22 cellular contexts compared by ENCODE assay signal in genomic region chr14:101586531-101587402, GRCh38. TPM values are rescaled to one million over a fixed set of nuclear protein-coding genes. Genes with fewer than 3 reads are reported as not detected.
DNase-seq lines count a peak whose midpoint lies in the region; ATAC-seq and TF ChIP-seq lines count a peak whose summit lies in the region.
"Had no signal": no experiment of that assay in that cellular context is flagged by ENCODE, and none has a peak within 500 bp of the region (broad histone marks: within the 10 kb centered on the region; RNA-seq: fewer than 3 reads in every experiment).

No MANE protein-coding gene starts in this region.

- H3K36me3 Mint-ChIP-seq in activated T-cell treated with anti-CD3 and anti-CD28 coated beads, Interleukin-2, amount 50 U/mL, for 24 hours (ENCODE audit: low read depth) = no peaks in the 10 kb centered on the region
- H3K36me3 Mint-ChIP-seq in activated T-cell treated with anti-CD3 and anti-CD28 coated beads, Interleukin-2, amount 50 U/mL, for 72 hours (ENCODE audit: insufficient read depth in 2 of 2) = no peaks in the 10 kb centered on the region
- H3K36me3 Mint-ChIP-seq in CD4-positive, alpha-beta memory T cell = no peaks in the 10 kb centered on the region

- no peaks in the 10 kb centered on the region for H3K36me3 ChIP-seq in CD4-positive, alpha-beta memory T cell (ENCODE audit: insufficient read depth, low read length)
- H3K36me3 ChIP-seq: MG63 had no signal

- H3K27me3 Mint-ChIP-seq in activated T-cell treated with anti-CD3 and anti-CD28 coated beads, Interleukin-2, amount 50 U/mL, for 24 hours = no peaks in the 10 kb centered on the region
- H3K27me3 Mint-ChIP-seq in activated T-cell treated with anti-CD3 and anti-CD28 coated beads, Interleukin-2, amount 50 U/mL, for 72 hours (ENCODE audit: low read depth) = no peaks in the 10 kb centered on the region
- peaks cover 0 to 4% of the 10 kb centered on the region in 2 donors for H3K27me3 Mint-ChIP-seq in CD4-positive, alpha-beta memory T cell

- no peak overlapping the region for H3K4me3 Mint-ChIP-seq in activated T-cell treated with anti-CD3 and anti-CD28 coated beads, Interleukin-2, amount 50 U/mL, for 24 hours
- H3K4me3 Mint-ChIP-seq in activated T-cell treated with anti-CD3 and anti-CD28 coated beads, Interleukin-2, amount 50 U/mL, for 72 hours = no peak overlapping the region
- no peak overlapping the region for H3K4me3 Mint-ChIP-seq in CD4-positive, alpha-beta memory T cell

- DNase-seq in activated T-cell treated with anti-CD3 and anti-CD28 coated beads, Interleukin-2, amount 50 U/mL, for 24 hours = peak; percentile 9
- DNase-seq in activated T-cell treated with anti-CD3 and anti-CD28 coated beads, Interleukin-2, amount 50 U/mL, for 72 hours = no peak
- peak; percentile 50 for DNase-seq in coronary artery (ENCODE audit: low spot score)
- peak; percentile 68 for DNase-seq in mesenteric fat pad (ENCODE audit: low spot score)
- peak; percentile 58 for DNase-seq in posterior vena cava (ENCODE audit: low spot score)
- DNase-seq in putamen (ENCODE audit: low spot score) = no peak
- DNase-seq in NK-92 treated with Interleukin-12 subunit alpha and Interleukin-12 subunit beta, amount 100 ng/mL, for 24 hours (lab: John Stamatoyannopoulos, UW) = no peak
- no peak for DNase-seq in CD4-positive, alpha-beta memory T cell
- DNase-seq: DMS79, MG63, NCI-H1417, NCI-H1694 treated with DMSO at 0.1 percent for 48 hours, NCI-H2081 treated with DMSO at 0.1 percent for 48 hours, NCI-H2171 treated with DMSO at 0.1 percent for 48 hours, NCI-H446, NCI-H526, OCI-M1, SHP77 had no signal

- no peaks in the 10 kb centered on the region for H3K27me3 ChIP-seq in CD4-positive, alpha-beta memory T cell (ENCODE audit: insufficient read depth, low read length)
- H3K27me3 ChIP-seq: MG63 had no signal

- POLR2A ChIA-PET in CD4-positive, alpha-beta memory T cell (lab: Charles Lee; ENCODE audit: partially characterized antibody) = no interaction called here

- no peaks in the 10 kb centered on the region for H3K4me1 ChIP-seq in CD4-positive, alpha-beta memory T cell (ENCODE audit: insufficient read depth, low read length)

- CTCF ChIA-PET in CD4-positive, alpha-beta memory T cell (lab: Charles Lee; ENCODE audit: partially characterized antibody) = no interaction called here

- ATAC-seq in activated T-cell treated with anti-CD3 and anti-CD28 coated beads, Interleukin-2, amount 50 U/mL, for 72 hours (replicated peaks in 1 of 2) = no peak
- ATAC-seq: K562 had no signal

- no peaks in the 10 kb centered on the region for H3K9me3 Mint-ChIP-seq in activated T-cell treated with anti-CD3 and anti-CD28 coated beads, Interleukin-2, amount 50 U/mL, for 24 hours
- no peaks in the 10 kb centered on the region for H3K9me3 Mint-ChIP-seq in activated T-cell treated with anti-CD3 and anti-CD28 coated beads, Interleukin-2, amount 50 U/mL, for 72 hours
- H3K9me3 Mint-ChIP-seq in CD4-positive, alpha-beta memory T cell = no peaks in the 10 kb centered on the region

- no peak overlapping the region for H3K27ac ChIP-seq in coronary artery
- H3K27ac ChIP-seq in CD4-positive, alpha-beta memory T cell (ENCODE audit: low read depth, low read length) = no peak overlapping the region

- TF ChIP-seq CTCF in coronary artery (IDR thresholded peaks at IDR 0.05) = no peak

- no peaks in the 10 kb centered on the region for H3K4me1 Mint-ChIP-seq in activated T-cell treated with anti-CD3 and anti-CD28 coated beads, Interleukin-2, amount 50 U/mL, for 24 hours (ENCODE audit: low read depth)
- no peaks in the 10 kb centered on the region for H3K4me1 Mint-ChIP-seq in activated T-cell treated with anti-CD3 and anti-CD28 coated beads, Interleukin-2, amount 50 U/mL, for 72 hours (ENCODE audit: low read depth)
- no peaks in the 10 kb centered on the region for H3K4me1 Mint-ChIP-seq in CD4-positive, alpha-beta memory T cell

- intact Hi-C loops in posterior vena cava (cut with DNase I) = no loop called here
- intact Hi-C loops in CD4-positive, alpha-beta memory T cell (cut with micrococcal nuclease) = no loop called here

- no peaks in the 10 kb centered on the region for H3K9me3 ChIP-seq in CD4-positive, alpha-beta memory T cell (ENCODE audit: control insufficient read depth in 1 of 2, low read length in 2 of 2)
- H3K9me3 ChIP-seq: MG63 had no signal

- no peak overlapping the region for H3K27ac Mint-ChIP-seq in activated T-cell treated with anti-CD3 and anti-CD28 coated beads, Interleukin-2, amount 50 U/mL, for 24 hours
- no peak overlapping the region for H3K27ac Mint-ChIP-seq in activated T-cell treated with anti-CD3 and anti-CD28 coated beads, Interleukin-2, amount 50 U/mL, for 72 hours
- no peak overlapping the region for H3K27ac Mint-ChIP-seq in CD4-positive, alpha-beta memory T cell

- no peak overlapping the region for H3K4me3 ChIP-seq in coronary artery
- H3K4me3 ChIP-seq in CD4-positive, alpha-beta memory T cell (ENCODE audit: low read length in 2 of 2) = no peak overlapping the region
- H3K4me3 ChIP-seq: K562, MG63 had no signal

RNA-seq across cellular contexts. Expression of gene DIO3, which starts 25.5 kb away (rescaled TPM):
- total RNA-seq in activated T-cell treated with anti-CD3 and anti-CD28 coated beads, Interleukin-2, amount 50 U/mL, for 72 hours = not detected
- total RNA-seq in mesenteric fat pad (6.4 TPM), posterior vena cava (1 to 10 TPM; 6.1 to 6.2 TPM)
- not detected for total RNA-seq in CD4-positive, alpha-beta memory T cell
- polyA plus RNA-seq in CD4-positive, alpha-beta memory T cell = not detected
- total RNA-seq: A172, K562, LHCN-M2 had no signal
- polyA plus RNA-seq: AG04450, K562 had no signal

Comparison
In these comparisons a context has a peak if more than half of its experiments do, and no peak if none do; other contexts are left out.
1. DNase-seq: peak in activated T-cell treated with anti-CD3 and anti-CD28 coated beads, Interleukin-2, amount 50 U/mL, for 24 hours (single experiment), coronary artery (single experiment), mesenteric fat pad (single experiment) and posterior vena cava (single experiment); none in activated T-cell treated with anti-CD3 and anti-CD28 coated beads, Interleukin-2, amount 50 U/mL, for 72 hours (0 of 2), putamen (single experiment), NK-92 treated with Interleukin-12 subunit alpha and Interleukin-12 subunit beta, amount 100 ng/mL, for 24 hours (single experiment) and CD4-positive, alpha-beta memory T cell (0 of 5).